12 cellular contexts compared by ENCODE assay signal in genomic region chr11:65590240-65590738, GRCh38. TPM values are rescaled to one million over a fixed set of nuclear protein-coding genes. Genes with fewer than 3 reads are reported as not detected.
DNase-seq lines count a peak whose midpoint lies in the region; ATAC-seq and TF ChIP-seq lines count a peak whose summit lies in the region.
"Had no signal": no experiment of that assay in that cellular context is flagged by ENCODE, and none has a peak within 500 bp of the region (broad histone marks: within the 10 kb centered on the region; RNA-seq: fewer than 3 reads in every experiment).

No MANE protein-coding gene starts in this region.

- H3K36me3 Mint-ChIP-seq in GM23338 (ENCODE audit: low read depth) (peaks cover 2% of the 10 kb centered on the region; the same call in 1 of the 3 replicates), neural progenitor cell (peaks cover 2% of the 10 kb centered on the region)
- H3K36me3 Mint-ChIP-seq in activated CD8-positive, alpha-beta T cell treated with anti-CD3 and anti-CD28 coated beads for 36 hours (ENCODE audit: low read depth): peaks cover 22% of the 10 kb centered on the region
- H3K36me3 Mint-ChIP-seq in activated CD4-positive, alpha-beta T cell treated with anti-CD3 and anti-CD28 coated beads, Interleukin-2, amount 10 ng/mL, durations not matched to agents 7 days and 5 days (ENCODE audit: low read depth): peaks cover 13% of the 10 kb centered on the region
- H3K36me3 Mint-ChIP-seq: naive B cell had no signal

- POLR2A ChIA-PET in activated CD8-positive, alpha-beta T cell treated with anti-CD3 and anti-CD28 coated beads for 36 hours (lab: Charles Lee): interaction anchor here (2.0 to 6.7 kb wide), 4 partner anchors 13 to 24 kb away, joined by 9 to 87 read pairs (median 32); partner anchors contain the start of genes EHBP1L1, FAM89B, MAP3K11 and PCNX3
- POLR2A ChIA-PET in activated CD4-positive, alpha-beta T cell treated with anti-CD3 and anti-CD28 coated beads, Interleukin-2, amount 10 ng/mL, durations not matched to agents 7 days and 5 days (lab: Charles Lee): no interaction called here

- no peak overlapping the region for H3K9ac ChIP-seq in neural progenitor cell

- H3K4me1 ChIP-seq in GM23338 (ENCODE audit: insufficient read depth) (peaks cover 13% of the 10 kb centered on the region; the same call in 1 of the 2 replicates), neural progenitor cell (peaks cover 14% of the 10 kb centered on the region)

- no peak overlapping the region for H3K27ac ChIP-seq in GM23338 (ENCODE audit: low read depth)
- no peak overlapping the region for H3K27ac ChIP-seq in neural progenitor cell

- no peaks in the 10 kb centered on the region for H3K9me3 Mint-ChIP-seq in GM23338
- no peaks in the 10 kb centered on the region for H3K9me3 Mint-ChIP-seq in activated CD8-positive, alpha-beta T cell treated with anti-CD3 and anti-CD28 coated beads for 36 hours
- no peaks in the 10 kb centered on the region for H3K9me3 Mint-ChIP-seq in neural progenitor cell
- H3K9me3 Mint-ChIP-seq in activated CD4-positive, alpha-beta T cell treated with anti-CD3 and anti-CD28 coated beads, Interleukin-2, amount 10 ng/mL, durations not matched to agents 7 days and 5 days: no peaks in the 10 kb centered on the region
- H3K9me3 Mint-ChIP-seq: naive B cell had no signal

- H3F3A ChIP-seq in GM23338 (replicated peaks; ENCODE audit: low read depth): peaks cover 36% of the 10 kb centered on the region
- peaks cover 52% of the 10 kb centered on the region for H3F3A ChIP-seq in neural progenitor cell (ENCODE audit: low read depth)

- H4K20me1 ChIP-seq in GM23338 (replicated peaks; ENCODE audit: insufficient read depth) (no peaks in the 10 kb centered on the region), neural progenitor cell (ENCODE audit: low read depth) (no peaks in the 10 kb centered on the region)

- H3K4me3 Mint-ChIP-seq in GM23338 (peak overlapping the region; percentile 30; the same call in 1 of the 3 replicates), neural progenitor cell (peak overlapping the region; percentile 41)
- no peak overlapping the region for H3K4me3 Mint-ChIP-seq in activated CD8-positive, alpha-beta T cell treated with anti-CD3 and anti-CD28 coated beads for 36 hours
- H3K4me3 Mint-ChIP-seq in activated CD4-positive, alpha-beta T cell treated with anti-CD3 and anti-CD28 coated beads, Interleukin-2, amount 10 ng/mL, durations not matched to agents 7 days and 5 days: no peak overlapping the region
- H3K4me3 Mint-ChIP-seq: naive B cell had no signal

- DNase-seq in DMS 273 (lab: John Stamatoyannopoulos, UW; ENCODE audit: unreplicated experiment): peak; percentile 84
- no peak for DNase-seq in GM23338 (ENCODE audit: low spot score)
- no peak for DNase-seq in activated CD8-positive, alpha-beta T cell treated with anti-CD3 and anti-CD28 coated beads for 36 hours
- DNase-seq in neural progenitor cell (ENCODE audit: low spot score): no peak
- DNase-seq in ecto neural progenitor cell (ENCODE audit: low spot score): no peak
- no peak for DNase-seq in stimulated activated CD4-positive, alpha-beta T cell treated with anti-CD3 and anti-CD28 coated beads, Interleukin-2, amount 100 ng/mL, for 24 hours
- DNase-seq in activated CD4-positive, alpha-beta T cell treated with anti-CD3 and anti-CD28 coated beads, Interleukin-2, amount 10 ng/mL, durations not matched to agents 7 days and 5 days: no peak
- DNase-seq: activated CD8-positive, alpha-beta memory T cell treated with anti-CD3 and anti-CD28 coated beads for 24 hours; Calu3; NCI-H1930; stomach had no signal

- peaks cover 60% of the 10 kb centered on the region for H3K27me3 Mint-ChIP-seq in GM23338 (ENCODE audit: insufficient read depth, low read depth, poor library complexity)
- no peaks in the 10 kb centered on the region for H3K27me3 Mint-ChIP-seq in activated CD8-positive, alpha-beta T cell treated with anti-CD3 and anti-CD28 coated beads for 36 hours
- H3K27me3 Mint-ChIP-seq in neural progenitor cell (ENCODE audit: insufficient read depth, low read depth): peaks cover 32% of the 10 kb centered on the region
- H3K27me3 Mint-ChIP-seq in activated CD4-positive, alpha-beta T cell treated with anti-CD3 and anti-CD28 coated beads, Interleukin-2, amount 10 ng/mL, durations not matched to agents 7 days and 5 days: no peaks in the 10 kb centered on the region
- H3K27me3 Mint-ChIP-seq: naive B cell had no signal

- H3K27me3 ChIP-seq in GM23338 (ENCODE audit: insufficient read depth) (peaks cover 71% of the 10 kb centered on the region), neural progenitor cell (peaks cover 71% of the 10 kb centered on the region)
- H3K27me3 ChIP-seq: stomach had no signal

- no peaks in the 10 kb centered on the region for H3K9me2 ChIP-seq in GM23338 (ENCODE audit: insufficient read depth)

- no peak for ATAC-seq in GM23338
- ATAC-seq in activated CD8-positive, alpha-beta T cell treated with anti-CD3 and anti-CD28 coated beads for 36 hours: no peak

- TF ChIP-seq CTCF in GM23338 (conservative IDR thresholded peaks at IDR 0.05; ENCODE audit: low read depth in 2 of 2) (no peak), neural progenitor cell (IDR thresholded peaks at IDR 0.05) (no peak)
- TF ChIP-seq CTCF in activated CD8-positive, alpha-beta T cell treated with anti-CD3 and anti-CD28 coated beads for 36 hours (IDR thresholded peaks at IDR 0.05): no peak

- H3K36me3 ChIP-seq in GM23338 (ENCODE audit: insufficient read depth) (no peaks in the 10 kb centered on the region), neural progenitor cell (no peaks in the 10 kb centered on the region)

- H3K27ac Mint-ChIP-seq in GM23338 (no peak overlapping the region), neural progenitor cell (no peak overlapping the region)
- peak overlapping the region; percentile 74 for H3K27ac Mint-ChIP-seq in activated CD8-positive, alpha-beta T cell treated with anti-CD3 and anti-CD28 coated beads for 36 hours
- H3K27ac Mint-ChIP-seq in activated CD4-positive, alpha-beta T cell treated with anti-CD3 and anti-CD28 coated beads, Interleukin-2, amount 10 ng/mL, durations not matched to agents 7 days and 5 days: no peak overlapping the region

- H2AFZ ChIP-seq in GM23338 (no peak overlapping the region), neural progenitor cell (replicated peaks) (no peak overlapping the region)

- H3K4me3 ChIP-seq in GM23338 (no peak overlapping the region), neural progenitor cell (no peak overlapping the region)
- H3K4me3 ChIP-seq: stomach had no signal

- H3K79me2 ChIP-seq in GM23338 (replicated peaks; ENCODE audit: insufficient read depth): no peaks in the 10 kb centered on the region
- H3K79me2 ChIP-seq in neural progenitor cell (ENCODE audit: low read depth): no peaks in the 10 kb centered on the region

- intact Hi-C loops in activated CD8-positive, alpha-beta T cell treated with anti-CD3 and anti-CD28 coated beads for 36 hours (cut with micrococcal nuclease): no loop called here

- H3K4me1 Mint-ChIP-seq in GM23338 (peaks cover 26% of the 10 kb centered on the region), neural progenitor cell (peaks cover 28% of the 10 kb centered on the region)
- H3K4me1 Mint-ChIP-seq in activated CD8-positive, alpha-beta T cell treated with anti-CD3 and anti-CD28 coated beads for 36 hours (ENCODE audit: low read depth): peaks cover 45% of the 10 kb centered on the region
- peaks cover 50% of the 10 kb centered on the region for H3K4me1 Mint-ChIP-seq in activated CD4-positive, alpha-beta T cell treated with anti-CD3 and anti-CD28 coated beads, Interleukin-2, amount 10 ng/mL, durations not matched to agents 7 days and 5 days

- CTCF ChIA-PET in activated CD8-positive, alpha-beta T cell treated with anti-CD3 and anti-CD28 coated beads for 36 hours (lab: Charles Lee): interaction anchor here (0.7 to 7.6 kb wide), 12 partner anchors 12 to 390 kb away, joined by 3 to 84 read pairs (median 6); partner anchors contain the start of genes EHBP1L1, FAM89B, PCNX3 and RELA
- CTCF ChIA-PET in activated CD4-positive, alpha-beta T cell treated with anti-CD3 and anti-CD28 coated beads, Interleukin-2, amount 10 ng/mL, durations not matched to agents 7 days and 5 days (lab: Charles Lee): interaction anchor here (1.5 to 6.0 kb wide), 5 partner anchors 14 to 54 kb away, joined by 4 to 40 read pairs (median 9); partner anchors contain the start of genes EHBP1L1 and MAP3K11

- H3K9me3 ChIP-seq in neural progenitor cell (ENCODE audit: low read depth): no peaks in the 10 kb centered on the region
- H3K9me3 ChIP-seq: stomach had no signal

- no peak overlapping the region for H3K4me2 ChIP-seq in GM23338
- no peak overlapping the region for H3K4me2 ChIP-seq in neural progenitor cell

RNA-seq across cellular contexts. Expression of gene KCNK7, which starts 5.3 kb away (rescaled TPM):
- total RNA-seq in GM23338 (2014; rRNA removed; shearing (Covaris generic)): not detected in 2 replicates
- polyA plus RNA-seq in GM23338 (2016; fragmentation: Nextera tagmentation; extraction: Ambion mirVana): 0.24 and 0.60 TPM in 2 replicates
- under 1 TPM in 1 of 2 experiments, not detected in 1; 0.77 TPM for total RNA-seq in activated CD8-positive, alpha-beta T cell treated with anti-CD3 and anti-CD28 coated beads for 36 hours
- 0.34 TPM in 1 of 2 replicates, not detected in the other for total RNA-seq in neural progenitor cell (ENCODE audit: low replicate concordance)
- 1 to 10 TPM in 1 of 2 experiments, under 1 TPM in 1; 1.00 to 3.3 TPM for total RNA-seq in activated CD4-positive, alpha-beta T cell treated with anti-CD3 and anti-CD28 coated beads, Interleukin-2, amount 10 ng/mL, durations not matched to agents 7 days and 5 days

RNA-seq across cellular contexts. Expression of gene EHBP1L1, which starts 14.4 kb away (rescaled TPM):
- 10.9 and 12.6 TPM in 2 replicates for total RNA-seq in GM23338 (2014; rRNA removed; shearing (Covaris generic))
- 1.4 and 2.9 TPM in 2 replicates for polyA plus RNA-seq in GM23338 (2016; fragmentation: Nextera tagmentation; extraction: Ambion mirVana)
- total RNA-seq in activated CD8-positive, alpha-beta T cell treated with anti-CD3 and anti-CD28 coated beads for 36 hours: 10 to 100 TPM; 94.0 to 99.4 TPM
- total RNA-seq in neural progenitor cell (ENCODE audit: low replicate concordance): 4.7 and 5.1 TPM in 2 replicates
- total RNA-seq in activated CD4-positive, alpha-beta T cell treated with anti-CD3 and anti-CD28 coated beads, Interleukin-2, amount 10 ng/mL, durations not matched to agents 7 days and 5 days: 10 to 100 TPM; 69.2 to 96.7 TPM

RNA-seq across cellular contexts. Expression of gene FAM89B, which starts 18.0 kb away (rescaled TPM):
- total RNA-seq in GM23338 (2014; rRNA removed; shearing (Covaris generic)): 16.0 and 18.2 TPM in 2 replicates
- polyA plus RNA-seq in GM23338 (2016; fragmentation: Nextera tagmentation; extraction: Ambion mirVana): 13.0 and 13.9 TPM in 2 replicates
- 10 to 100 TPM; 12.7 to 16.0 TPM for total RNA-seq in activated CD8-positive, alpha-beta T cell treated with anti-CD3 and anti-CD28 coated beads for 36 hours
- total RNA-seq in neural progenitor cell (ENCODE audit: low replicate concordance): 11.7 and 27.8 TPM in 2 replicates
- 10 to 100 TPM; 34.1 to 42.1 TPM for total RNA-seq in activated CD4-positive, alpha-beta T cell treated with anti-CD3 and anti-CD28 coated beads, Interleukin-2, amount 10 ng/mL, durations not matched to agents 7 days and 5 days

RNA-seq across cellular contexts. Expression of gene ZNRD2, which starts 20.0 kb away (rescaled TPM):
- total RNA-seq in GM23338 (2014; rRNA removed; shearing (Covaris generic)): 78.1 and 78.6 TPM in 2 replicates
- 140 and 148 TPM in 2 replicates for polyA plus RNA-seq in GM23338 (2016; fragmentation: Nextera tagmentation; extraction: Ambion mirVana)
- total RNA-seq in activated CD8-positive, alpha-beta T cell treated with anti-CD3 and anti-CD28 coated beads for 36 hours: 10 to 100 TPM; 54.3 to 54.7 TPM
- 15.5 and 34.0 TPM in 2 replicates for total RNA-seq in neural progenitor cell (ENCODE audit: low replicate concordance)
- 10 to 100 TPM; 32.4 to 35.4 TPM for total RNA-seq in activated CD4-positive, alpha-beta T cell treated with anti-CD3 and anti-CD28 coated beads, Interleukin-2, amount 10 ng/mL, durations not matched to agents 7 days and 5 days

RNA-seq across cellular contexts. Expression of gene MAP3K11, which starts 23.7 kb away (rescaled TPM):
- total RNA-seq in GM23338 (2014; rRNA removed; shearing (Covaris generic)): 32.8 and 38.6 TPM in 2 replicates
- polyA plus RNA-seq in GM23338 (2016; fragmentation: Nextera tagmentation; extraction: Ambion mirVana): 19.8 and 20.8 TPM in 2 replicates
- 10 to 100 TPM; 40.3 to 45.6 TPM for total RNA-seq in activated CD8-positive, alpha-beta T cell treated with anti-CD3 and anti-CD28 coated beads for 36 hours
- 9.9 and 42.0 TPM in 2 replicates for total RNA-seq in neural progenitor cell (ENCODE audit: low replicate concordance)
- total RNA-seq in activated CD4-positive, alpha-beta T cell treated with anti-CD3 and anti-CD28 coated beads, Interleukin-2, amount 10 ng/mL, durations not matched to agents 7 days and 5 days: 10 to 100 TPM; 61.0 to 67.1 TPM

Comparison
In these comparisons a context has a peak if more than half of its experiments do, and no peak if none do; other contexts are left out.
1. H3K4me3 Mint-ChIP-seq: peak in GM23338 (single experiment) and neural progenitor cell (single experiment); none in activated CD8-positive, alpha-beta T cell treated with anti-CD3 and anti-CD28 coated beads for 36 hours (single experiment) and activated CD4-positive, alpha-beta T cell treated with anti-CD3 and anti-CD28 coated beads, Interleukin-2, amount 10 ng/mL, durations not matched to agents 7 days and 5 days (single experiment).